In the genomic region with DNA sequence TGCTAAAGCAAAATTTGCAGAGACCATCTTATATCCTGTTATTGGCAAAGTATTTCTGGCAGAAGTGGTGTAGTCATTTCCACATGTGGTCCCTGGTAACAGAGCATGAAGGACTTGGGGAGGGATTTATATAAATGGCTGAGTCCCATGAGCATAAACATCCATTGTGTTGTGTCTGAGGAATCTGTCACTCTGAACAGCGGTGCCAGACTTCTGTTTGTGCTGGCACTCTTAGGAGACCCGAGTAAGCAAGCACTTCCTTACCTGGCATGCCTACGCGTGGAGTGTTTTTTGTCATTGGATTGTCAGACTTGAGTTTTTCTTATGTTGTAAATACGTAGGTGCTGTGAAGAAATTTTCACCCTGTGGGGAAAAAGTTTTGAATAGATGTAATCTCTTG, we compare ENCODE assay signal across 21 cellular contexts.
DNase-seq lines count a peak whose midpoint lies in the region; ATAC-seq, FAIRE-seq and TF ChIP-seq lines count a peak whose summit lies in the region.
"Had no signal": no experiment of that assay in that cellular context is flagged by ENCODE, and none has a peak within 500 bp of the region (broad histone marks: within the 10 kb centered on the region; RNA-seq: fewer than 3 reads in every experiment).

No MANE protein-coding gene starts in this region.

- H3K27ac ChIP-seq in astrocyte (ENCODE audit: low read depth, low read length) = no peak overlapping the region
- peak overlapping the region; percentile 13 to 19 for H3K27ac ChIP-seq in esophagus (ENCODE audit: low read depth in 2 of 2, low read length in 1 of 2)
- H3K27ac ChIP-seq in left lung = no peak overlapping the region
- peak overlapping the region; percentile 32 for H3K27ac ChIP-seq in stomach smooth muscle (ENCODE audit: low read length)
- H3K27ac ChIP-seq: C4-2B had no signal

- H3K9me3 Mint-ChIP-seq in astrocyte (ENCODE audit: unreplicated experiment) = no peaks in the 10 kb centered on the region
- H3K9me3 Mint-ChIP-seq: effector memory CD8-positive, alpha-beta T cell had no signal

- peak; percentile 21 for DNase-seq in astrocyte (ENCODE audit: low read depth)
- no peak for DNase-seq in left lung
- no peak for DNase-seq in effector CD4-positive, alpha-beta T cell
- DNase-seq in NCI-H1436 (lab: John Stamatoyannopoulos, UW) = no peak
- DNase-seq in NCI-H1105 (lab: John Stamatoyannopoulos, UW) = no peak
- DNase-seq: activated CD4-positive, alpha-beta T cell treated with anti-CD3 and anti-CD28 coated beads for 36 hours; activated CD8-positive, alpha-beta memory T cell treated with anti-CD3 and anti-CD28 coated beads, Interleukin-2, amount 50 U/mL, for 4 hours; activated naive CD4-positive, alpha-beta T cell; effector memory CD8-positive, alpha-beta T cell; Kasumi-1; midbrain; SHP77 treated with DMSO at 0.1 percent for 48 hours; stimulated activated CD4-positive, alpha-beta T cell treated with anti-CD3 and anti-CD28 coated beads, Interleukin-4, amount 100 ng/mL, for 24 hours; T-helper 9 cell had no signal

- no peaks in the 10 kb centered on the region for H3K36me3 Mint-ChIP-seq in astrocyte (ENCODE audit: low read depth, unreplicated experiment)
- H3K36me3 Mint-ChIP-seq: brain had no signal

- no peaks in the 10 kb centered on the region for H3K27me3 ChIP-seq in astrocyte (ENCODE audit: insufficient read depth, low read length)
- H3K27me3 ChIP-seq in esophagus (ENCODE audit: control insufficient read depth in 1 of 2, insufficient read depth in 2 of 2, low read length in 2 of 2) = no peaks in the 10 kb centered on the region
- H3K27me3 ChIP-seq in left lung = no peaks in the 10 kb centered on the region
- H3K27me3 ChIP-seq in stomach smooth muscle (ENCODE audit: control insufficient read depth in 1 of 2, insufficient read depth in 2 of 2, low read length in 2 of 2) = no peaks in the 10 kb centered on the region

- no peak overlapping the region for H3K4me2 ChIP-seq in astrocyte (ENCODE audit: low read length)

- 32 to 38% methylated on average over 5 of the region's 5 CpGs for WGBS in esophagus, 2 donors

- no peak overlapping the region for H3K27ac Mint-ChIP-seq in astrocyte (ENCODE audit: unreplicated experiment)
- H3K27ac Mint-ChIP-seq: activated CD4-positive, alpha-beta T cell treated with anti-CD3 and anti-CD28 coated beads for 36 hours; effector memory CD8-positive, alpha-beta T cell had no signal

- H3K4me1 Mint-ChIP-seq in astrocyte (ENCODE audit: low read depth, unreplicated experiment) = peaks cover 8% of the 10 kb centered on the region
- H3K4me1 Mint-ChIP-seq: activated CD4-positive, alpha-beta T cell treated with anti-CD3 and anti-CD28 coated beads for 36 hours had no signal

- intact Hi-C loops in left lung (cut with DNase I) = no loop called here

- no peak overlapping the region for H3K4me3 Mint-ChIP-seq in astrocyte (ENCODE audit: unreplicated experiment)
- H3K4me3 Mint-ChIP-seq: activated CD4-positive, alpha-beta T cell treated with anti-CD3 and anti-CD28 coated beads for 36 hours; brain; effector memory CD8-positive, alpha-beta T cell had no signal

- peak; percentile 81 for ATAC-seq in left lung
- ATAC-seq: activated CD4-positive, alpha-beta T cell treated with anti-CD3 and anti-CD28 coated beads for 36 hours; effector memory CD8-positive, alpha-beta T cell had no signal

- no peaks in the 10 kb centered on the region for H3K27me3 Mint-ChIP-seq in astrocyte (ENCODE audit: low read depth, unreplicated experiment)
- H3K27me3 Mint-ChIP-seq: activated CD4-positive, alpha-beta T cell treated with anti-CD3 and anti-CD28 coated beads for 36 hours; effector memory CD8-positive, alpha-beta T cell had no signal

- no peaks in the 10 kb centered on the region for H3K36me3 ChIP-seq in astrocyte (ENCODE audit: insufficient read depth, low read length)
- no peaks in the 10 kb centered on the region for H3K36me3 ChIP-seq in esophagus (ENCODE audit: control insufficient read depth in 2 of 2, insufficient read depth in 2 of 2, low read length in 1 of 2)
- no peaks in the 10 kb centered on the region for H3K36me3 ChIP-seq in left lung
- no peaks in the 10 kb centered on the region for H3K36me3 ChIP-seq in stomach smooth muscle (ENCODE audit: control insufficient read depth in 2 of 2, insufficient read depth in 2 of 2, low read length in 2 of 2)
- H3K36me3 ChIP-seq: HAP-1 had no signal

- H3K9ac ChIP-seq in astrocyte (ENCODE audit: low read length) = no peak overlapping the region
- no peak overlapping the region for H3K9ac ChIP-seq in stomach smooth muscle (ENCODE audit: low read length in 2 of 2)

- H3K9me3 ChIP-seq in astrocyte (ENCODE audit: insufficient read depth, low read depth, low read length) (no peaks in the 10 kb centered on the region), esophagus (ENCODE audit: control insufficient read depth in 2 of 2, insufficient read depth in 1 of 2, low read depth in 1 of 2, low read length in 1 of 2) (no peaks in the 10 kb centered on the region), left lung (no peaks in the 10 kb centered on the region), stomach smooth muscle (ENCODE audit: control insufficient read depth in 2 of 2, low read length in 2 of 2) (no peaks in the 10 kb centered on the region)
- H3K9me3 ChIP-seq: HAP-1 had no signal

- TF ChIP-seq CTCF in astrocyte (IDR thresholded peaks at IDR 0.05; ENCODE audit: insufficient read depth, low read depth, low read length) (no peak), left lung (IDR thresholded peaks at IDR 0.05) (no peak)

- no peaks in the 10 kb centered on the region for H3K79me2 ChIP-seq in astrocyte (ENCODE audit: insufficient read depth, low read length)

- H2AFZ ChIP-seq in astrocyte (ENCODE audit: low read depth, low read length) = no peak overlapping the region

- FAIRE-seq in astrocyte (lab: Jason Lieb, UNC) = no peak
- FAIRE-seq: frontal cortex had no signal

- peaks cover 4% of the 10 kb centered on the region for H4K20me1 ChIP-seq in astrocyte (ENCODE audit: insufficient read depth, low read length)

- H3K4me1 ChIP-seq in astrocyte (ENCODE audit: insufficient read depth, low read length) = no peaks in the 10 kb centered on the region
- H3K4me1 ChIP-seq in esophagus (ENCODE audit: control insufficient read depth in 2 of 2, insufficient read depth in 2 of 2, low read length in 1 of 2) = no peaks in the 10 kb centered on the region
- peaks cover 0 to 5% of the 10 kb centered on the region in 2 donors for H3K4me1 ChIP-seq in left lung
- H3K4me1 ChIP-seq in stomach smooth muscle (ENCODE audit: control insufficient read depth, insufficient read depth, low read length) = peaks cover 17% of the 10 kb centered on the region
- H3K4me1 ChIP-seq: HAP-1 had no signal

- H3K4me3 ChIP-seq in astrocyte (ENCODE audit: insufficient read depth, low read depth, low read length) (no peak overlapping the region), esophagus (ENCODE audit: low read depth in 1 of 2, low read length in 2 of 2) (no peak overlapping the region), left lung (no peak overlapping the region), stomach smooth muscle (ENCODE audit: low read length in 2 of 2) (no peak overlapping the region)
- H3K4me3 ChIP-seq: HAP-1, skin epidermis had no signal

Comparison
In these comparisons a context has a peak if more than half of its experiments do, and no peak if none do; other contexts are left out.
1. H3K27ac ChIP-seq: peak in esophagus (2 of 2) and stomach smooth muscle (single experiment); none in astrocyte (single experiment) and left lung (0 of 2).